Comparison of ENCODE assay signal across 15 cellular contexts in the genomic region with DNA sequence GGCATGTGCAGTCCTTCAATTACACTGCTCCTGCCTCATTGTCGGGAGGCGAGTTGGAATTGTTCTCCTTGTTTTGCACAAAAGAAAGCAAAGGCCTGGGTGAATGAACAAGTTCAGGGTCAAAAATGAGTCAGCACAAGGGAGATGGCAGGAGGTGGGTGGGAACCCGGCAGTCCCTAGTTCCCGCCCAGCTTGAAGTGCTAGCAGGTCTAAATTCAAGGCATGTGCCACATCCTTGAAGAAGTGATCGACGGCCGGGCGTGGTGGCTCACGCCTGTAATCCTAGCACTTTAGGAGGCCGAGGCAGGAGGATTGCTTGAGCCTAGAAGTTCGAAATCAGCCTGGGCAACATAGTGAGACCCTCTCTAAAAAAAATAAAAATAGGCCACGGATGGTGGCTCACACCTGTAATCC. TPM values are rescaled to one million over a fixed set of nuclear protein-coding genes. Genes with fewer than 3 reads are reported as not detected.
DNase-seq lines count a peak whose midpoint lies in the region; ATAC-seq and TF ChIP-seq lines count a peak whose summit lies in the region.
"Had no signal": no experiment of that assay in that cellular context is flagged by ENCODE, and none has a peak within 500 bp of the region (broad histone marks: within the 10 kb centered on the region; RNA-seq: fewer than 3 reads in every experiment).

No MANE protein-coding gene starts in this region.

- no TSS peak for BruUV-seq in Caco-2 (replicated peaks; lab: Mats Ljungman, UMichigan)

- H3K27me3 ChIP-seq in Caco-2 (replicated peaks; ENCODE audit: control insufficient read depth, insufficient read depth, low read length) (no peaks in the 10 kb centered on the region), right lobe of liver (no peaks in the 10 kb centered on the region), neuronal stem cell (ENCODE audit: control insufficient read depth in 3 of 3, insufficient read depth in 3 of 3, low read depth in 1 of 3, low read length in 3 of 3) (peaks cover 0 to 7% (median 0%) of the 10 kb centered on the region in 3 experiments)
- H3K27me3 ChIP-seq: tibial nerve had no signal

- peak in 1 of 2 experiments; percentile 56 for DNase-seq in Caco-2
- peak; percentile 31 for DNase-seq in NB4 (ENCODE audit: low read depth)
- DNase-seq in choroid plexus epithelial cell (ENCODE audit: low read depth): peak; percentile 73
- peak in 2 of 3 donors; percentile 52 for DNase-seq in right lobe of liver
- no peak for DNase-seq in GM03348 (ENCODE audit: low spot score)
- DNase-seq in neuronal stem cell (ENCODE audit: low spot score): no peak
- no peak for DNase-seq in endothelial cell (ENCODE audit: low spot score)
- DNase-seq in chondrocyte (ENCODE audit: low spot score): no peak
- DNase-seq: CD8-positive, alpha-beta memory T cell; glutamatergic neuron; H9; naive B cell; NCI-H526 had no signal

- H4K91ac ChIP-seq in neuronal stem cell (ENCODE audit: low read depth, low read length, poor library complexity): no peak overlapping the region

- H3K4me3 ChIP-seq in Caco-2 (ENCODE audit: low read depth, low read length) (no peak overlapping the region), NB4 (ENCODE audit: low read depth, low read length) (no peak overlapping the region), choroid plexus epithelial cell (ENCODE audit: low read depth, low read length) (no peak overlapping the region), right lobe of liver (no peak overlapping the region), neuronal stem cell (ENCODE audit: low read length in 2 of 2) (no peak overlapping the region)
- H3K4me3 ChIP-seq: tibial nerve had no signal

- H3K36me3 ChIP-seq in Caco-2 (ENCODE audit: control insufficient read depth, insufficient read depth, low read length): no peaks in the 10 kb centered on the region
- H3K36me3 ChIP-seq in right lobe of liver: no peaks in the 10 kb centered on the region
- no peaks in the 10 kb centered on the region for H3K36me3 ChIP-seq in neuronal stem cell (replicated peaks in 1 of 2; ENCODE audit: control insufficient read depth in 2 of 2, insufficient read depth in 2 of 2, low read length in 2 of 2)
- H3K36me3 ChIP-seq: tibial nerve had no signal

- peak; percentile 34 to 63 (median 42) for ATAC-seq in right lobe of liver

- H3K4me1 ChIP-seq in Caco-2 (peaks cover 14% of the 10 kb centered on the region), right lobe of liver (peaks cover 0 to 20% (median 8%) of the 10 kb centered on the region in 4 donors), neuronal stem cell (ENCODE audit: control insufficient read depth in 2 of 2, insufficient read depth in 1 of 2, low read depth in 1 of 2, low read length in 2 of 2) (peaks cover 0 to 5% of the 10 kb centered on the region in 2 donors)

- H2BK5ac ChIP-seq in neuronal stem cell (ENCODE audit: low read length): no peak overlapping the region

- H2BK12ac ChIP-seq in neuronal stem cell (ENCODE audit: low read length): no peak overlapping the region

- H3K4me3 Mint-ChIP-seq in Caco-2 (ENCODE audit: unreplicated experiment): no peak overlapping the region
- H3K4me3 Mint-ChIP-seq in endothelial cell (ENCODE audit: unreplicated experiment): no peak overlapping the region
- no peak overlapping the region for H3K4me3 Mint-ChIP-seq in chondrocyte (ENCODE audit: unreplicated experiment)
- H3K4me3 Mint-ChIP-seq: activated naive CD8-positive, alpha-beta T cell; CD8-positive, alpha-beta memory T cell; H9 had no signal

- H3K18ac ChIP-seq in neuronal stem cell (ENCODE audit: low read length): no peak overlapping the region

- peaks cover 7% of the 10 kb centered on the region for H3K4me1 Mint-ChIP-seq in Caco-2 (ENCODE audit: low read depth, unreplicated experiment)
- H3K4me1 Mint-ChIP-seq in endothelial cell (ENCODE audit: unreplicated experiment): no peaks in the 10 kb centered on the region
- no peaks in the 10 kb centered on the region for H3K4me1 Mint-ChIP-seq in chondrocyte (ENCODE audit: low read depth)

- no peak overlapping the region for H3K4me2 ChIP-seq in neuronal stem cell (ENCODE audit: insufficient read depth, low read length, poor library complexity, severe bottlenecking)

- H3K27ac ChIP-seq in right lobe of liver: peak overlapping the region in 1 of 3 donors; percentile 47
- no peak overlapping the region for H3K27ac ChIP-seq in neuronal stem cell (replicated peaks; ENCODE audit: low read length)

- H2AFZ ChIP-seq in neuronal stem cell (ENCODE audit: low read length): no peak overlapping the region

- no peak overlapping the region for H2BK15ac ChIP-seq in neuronal stem cell (ENCODE audit: low read length)

- no peak overlapping the region for H3K23ac ChIP-seq in neuronal stem cell (ENCODE audit: low read depth, low read length, poor library complexity)

- no peaks in the 10 kb centered on the region for H3K9me3 ChIP-seq in Caco-2
- H3K9me3 ChIP-seq in right lobe of liver: no peaks in the 10 kb centered on the region
- H3K9me3 ChIP-seq in neuronal stem cell (replicated peaks in 1 of 2; ENCODE audit: control insufficient read depth in 2 of 2, insufficient read depth in 1 of 2, low read depth in 1 of 2, low read length in 2 of 2): no peaks in the 10 kb centered on the region
- H3K9me3 ChIP-seq: tibial nerve had no signal

- H3K9me3 Mint-ChIP-seq in Caco-2 (ENCODE audit: unreplicated experiment) (no peaks in the 10 kb centered on the region), endothelial cell (ENCODE audit: unreplicated experiment) (no peaks in the 10 kb centered on the region), chondrocyte (ENCODE audit: low read depth) (no peaks in the 10 kb centered on the region)
- H3K9me3 Mint-ChIP-seq: CD8-positive, alpha-beta memory T cell; H9; naive B cell had no signal

- no peaks in the 10 kb centered on the region for H3K36me3 Mint-ChIP-seq in Caco-2 (ENCODE audit: insufficient read depth, unreplicated experiment)
- H3K36me3 Mint-ChIP-seq in endothelial cell (ENCODE audit: low read depth, unreplicated experiment): no peaks in the 10 kb centered on the region
- no peaks in the 10 kb centered on the region for H3K36me3 Mint-ChIP-seq in chondrocyte (ENCODE audit: low read depth)
- H3K36me3 Mint-ChIP-seq: activated naive CD8-positive, alpha-beta T cell; CD8-positive, alpha-beta memory T cell; naive B cell had no signal

- no peak overlapping the region for H3K4ac ChIP-seq in neuronal stem cell (ENCODE audit: low read length)

- TF ChIP-seq POLR2A in NB4 (IDR thresholded peaks at IDR 0.05; ENCODE audit: extremely low read depth, insufficient read length) (no peak), right lobe of liver (IDR thresholded peaks at IDR 0.05) (no peak)

- no peak overlapping the region for H3K14ac ChIP-seq in neuronal stem cell (ENCODE audit: low read length)

- POLR2A ChIA-PET in Caco-2 (lab: Charles Lee): no interaction called here

- no peak overlapping the region for H2BK120ac ChIP-seq in neuronal stem cell (ENCODE audit: low read depth, low read length)

- intact Hi-C loops in Caco-2 (cut with micrococcal nuclease; ENCODE audit: unreplicated experiment): no loop called here
- intact Hi-C loops in right lobe of liver (cut with DNase I): loop anchor here in 1 of 2 donors (10.0 kb wide), 1 partner anchor 99 kb away; no protein-coding TSS in a partner anchor

- 69% methylated on average over 11 of the region's 12 CpGs for WGBS in right lobe of liver (ENCODE audit: insufficient coverage, low coverage, low lambda C conversion rate, missing lambda C conversion rate)
- no CpG with 5 or more reads among the region's 12 CpGs for WGBS in neuronal stem cell (ENCODE audit: extremely low coverage in 2 of 2, insufficient read length in 2 of 2, insufficient replicate concordance in 1 of 2), 2 donors

- H2AK5ac ChIP-seq in neuronal stem cell (ENCODE audit: low read depth, low read length): no peak overlapping the region

- H3K27ac Mint-ChIP-seq in Caco-2 (ENCODE audit: unreplicated experiment): peak overlapping the region; percentile 29
- no peak overlapping the region for H3K27ac Mint-ChIP-seq in endothelial cell (ENCODE audit: unreplicated experiment)
- H3K27ac Mint-ChIP-seq in chondrocyte (ENCODE audit: unreplicated experiment): no peak overlapping the region
- H3K27ac Mint-ChIP-seq: activated naive CD8-positive, alpha-beta T cell; H9 had no signal

- no peaks in the 10 kb centered on the region for H3K79me1 ChIP-seq in neuronal stem cell (ENCODE audit: low read depth, low read length)

- H3K9ac ChIP-seq in neuronal stem cell (ENCODE audit: low read depth, low read length, poor library complexity): no peak overlapping the region

- TF ChIP-seq CTCF in Caco-2 (IDR thresholded peaks at IDR 0.05; ENCODE audit: insufficient read depth in 1 of 2, low read depth in 1 of 2, low read length in 1 of 2, severe bottlenecking in 1 of 2, unreplicated experiment in 1 of 2) (no peak), NB4 (IDR thresholded peaks at IDR 0.05; ENCODE audit: low read depth, low read length) (no peak), choroid plexus epithelial cell (conservative IDR thresholded peaks at IDR 0.05; ENCODE audit: low read depth, low read length) (no peak), right lobe of liver (IDR thresholded peaks at IDR 0.05) (no peak), endothelial cell (IDR thresholded peaks at IDR 0.05; ENCODE audit: unreplicated experiment) (no peak), chondrocyte (IDR thresholded peaks at IDR 0.05) (no peak)

- CTCF ChIA-PET in Caco-2 (lab: Charles Lee): interaction anchor here (0.7 to 0.8 kb wide), 3 partner anchors 21 to 442 kb away, joined by 3 to 8 read pairs (median 4); no protein-coding TSS in a partner anchor

- H3K27me3 Mint-ChIP-seq in Caco-2 (ENCODE audit: insufficient read depth, unreplicated experiment) (no peaks in the 10 kb centered on the region), endothelial cell (ENCODE audit: unreplicated experiment) (peaks cover 1% of the 10 kb centered on the region), chondrocyte (ENCODE audit: low read depth) (no peaks in the 10 kb centered on the region)
- H3K27me3 Mint-ChIP-seq: naive B cell had no signal

- H4K8ac ChIP-seq in neuronal stem cell (ENCODE audit: low read depth, low read length): no peak overlapping the region

RNA-seq across cellular contexts. Expression of a gene that starts 34.3 kb away (rescaled TPM):
- total RNA-seq in Caco-2 (2022) (65.0 and 65.2 TPM in 2 replicates), right lobe of liver (10 to 100 TPM in 5 of 6 experiments, 1 to 10 TPM in 1; 9.5 to 14.9 (median 12.6) TPM), endothelial cell (ENCODE audit: unreplicated experiment) (46.0 TPM), chondrocyte (30.3 to 32.4 TPM (median 30.8 TPM) in 3 replicates)
- 30.8 TPM for polyA plus RNA-seq in neuronal stem cell (2013, experiment 1 of 2)
- polyA plus RNA-seq in neuronal stem cell (2013, experiment 2 of 2): 29.7 TPM

Comparison
In these comparisons a context has a peak if more than half of its experiments do, and no peak if none do; other contexts are left out.
1. DNase-seq: peak in NB4 (single experiment), choroid plexus epithelial cell (single experiment) and right lobe of liver (2 of 3); none in GM03348 (single experiment), neuronal stem cell (single experiment), endothelial cell (single experiment) and chondrocyte (single experiment).